8 cellular contexts compared by ENCODE assay signal in the genomic region with DNA sequence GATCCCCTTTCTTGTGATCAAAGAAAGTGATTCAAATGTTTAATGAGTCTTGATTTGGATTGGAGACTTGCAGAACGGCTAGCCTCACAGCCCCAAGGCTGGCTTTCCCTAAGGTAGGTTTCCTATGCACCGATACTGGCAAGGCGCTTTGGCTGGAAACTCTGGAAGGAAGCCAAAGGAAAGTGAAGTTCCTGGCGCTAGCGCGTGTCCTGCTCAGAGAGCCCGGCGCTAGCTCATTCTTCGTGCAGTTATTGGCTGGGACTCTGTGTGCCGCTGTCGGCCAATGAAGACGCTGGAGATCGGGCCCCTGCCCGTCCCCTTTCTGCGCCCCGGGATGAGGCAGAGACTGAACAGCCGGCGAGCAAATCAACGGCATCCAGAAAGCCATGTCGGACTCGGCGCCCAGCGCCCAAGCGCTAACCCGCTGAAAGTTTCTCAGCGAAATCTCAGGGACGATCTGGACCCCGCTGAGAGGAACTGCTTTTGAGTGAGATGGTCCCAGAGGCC. TPM values are rescaled to one million over a fixed set of nuclear protein-coding genes. Genes with fewer than 3 reads are reported as not detected.
DNase-seq lines count a peak whose midpoint lies in the region; ATAC-seq, FAIRE-seq and TF ChIP-seq lines count a peak whose summit lies in the region.

A gene (plus strand): TSS at position 342 of the 507 bp plus-strand sequence. CDS start 151 bp downstream, at position 493.

- H3K4me3 Mint-ChIP-seq in T-helper 17 cell = peak within 1 kb of the TSS; percentile 91
- H3K4me3 Mint-ChIP-seq in chondrocyte (ENCODE audit: unreplicated experiment) = peak within 1 kb of the TSS; percentile 95

- H3K27ac ChIP-seq in keratinocyte (ENCODE audit: control insufficient read depth, insufficient read depth, low read length) = peak within 1 kb of the TSS; percentile 66
- peak within 1 kb of the TSS; percentile 69 for H3K27ac ChIP-seq in smooth muscle cell (ENCODE audit: low read depth)

- H3F3A ChIP-seq in smooth muscle cell (ENCODE audit: low read depth) = peaks cover 23% of the 10 kb centered on the region

- dilution Hi-C loops in keratinocyte (cut with MboI; ENCODE audit: extremely low pct_ligation_motif_present, low sequenced_read_pairs) = no loop called here

- DNase-seq in activated CD4-positive, CD25-positive, alpha-beta regulatory T cell (lab: John Stamatoyannopoulos, UW) = no peak
- peak; percentile 80 for DNase-seq in NCI-H1105 treated with DMSO at 0.1 percent for 48 hours (lab: John Stamatoyannopoulos, UW)
- no peak for DNase-seq in T-helper 17 cell
- DNase-seq in chondrocyte (ENCODE audit: low spot score) = no peak
- DNase-seq in keratinocyte (ENCODE audit: low read depth, low spot score) = peak; percentile 63
- DNase-seq in smooth muscle cell (lab: John Stamatoyannopoulos, UW; ENCODE audit: unreplicated experiment) = peak; percentile 72

- WGBS in smooth muscle cell (ENCODE audit: low lambda C conversion rate) = 2% methylated on average over 28 of the region's 28 CpGs

- H3K79me2 ChIP-seq in keratinocyte (ENCODE audit: control insufficient read depth, insufficient read depth, low read length) (peaks cover 7% of the 10 kb centered on the region), smooth muscle cell (ENCODE audit: low read depth) (peaks cover 41% of the 10 kb centered on the region)

- H3K27me3 ChIP-seq in keratinocyte (ENCODE audit: control insufficient read depth, extremely low read depth, insufficient read depth, low read length) (peaks cover 5% of the 10 kb centered on the region), smooth muscle cell (ENCODE audit: low read depth) (no peaks in the 10 kb centered on the region)

- H3K27ac Mint-ChIP-seq in T-helper 17 cell (no peak within 1 kb of the TSS), chondrocyte (ENCODE audit: unreplicated experiment) (peak within 1 kb of the TSS; percentile 97)

- H2AFZ ChIP-seq in keratinocyte (ENCODE audit: control insufficient read depth, low read length) (peak within 1 kb of the TSS; percentile 95), smooth muscle cell (ENCODE audit: low read depth) (no peak within 1 kb of the TSS)

- H3K4me1 ChIP-seq in keratinocyte (ENCODE audit: control insufficient read depth, extremely low read depth, insufficient read depth, low read length) (peaks cover 19% of the 10 kb centered on the region), smooth muscle cell (ENCODE audit: low read depth) (peaks cover 31% of the 10 kb centered on the region)

- H3K9me3 Mint-ChIP-seq in chondrocyte (ENCODE audit: low read depth) = no peaks in the 10 kb centered on the region

- FAIRE-seq in keratinocyte (lab: Jason Lieb, UNC) = peak; percentile 56

- peak within 1 kb of the TSS; percentile 97 for H3K4me2 ChIP-seq in keratinocyte (ENCODE audit: control insufficient read depth, extremely low read depth, insufficient read depth, low read depth, low read length)
- H3K4me2 ChIP-seq in smooth muscle cell = peak within 1 kb of the TSS; percentile 85

- H3K9ac ChIP-seq in keratinocyte (ENCODE audit: control insufficient read depth, extremely low read depth, insufficient read depth, low read length) = peak within 1 kb of the TSS; percentile 83
- peak within 1 kb of the TSS; percentile 38 for H3K9ac ChIP-seq in smooth muscle cell (ENCODE audit: low read depth)

- peaks cover 0 to 1% of the 10 kb centered on the region in 2 experiments for H3K36me3 ChIP-seq in keratinocyte (ENCODE audit: control insufficient read depth in 2 of 2, extremely low read depth in 1 of 2, insufficient read depth in 2 of 2, low read length in 2 of 2)
- no peaks in the 10 kb centered on the region for H3K36me3 ChIP-seq in smooth muscle cell (ENCODE audit: low read depth)

- H3K9me3 ChIP-seq in T-helper 17 cell (ENCODE audit: control insufficient read depth, low read length, poor library complexity, severe bottlenecking) = no peaks in the 10 kb centered on the region
- no peaks in the 10 kb centered on the region for H3K9me3 ChIP-seq in keratinocyte (ENCODE audit: control insufficient read depth, low read depth, low read length)
- H3K9me3 ChIP-seq in smooth muscle cell (replicated peaks; ENCODE audit: low read depth) = no peaks in the 10 kb centered on the region

- H4K20me1 ChIP-seq in keratinocyte (ENCODE audit: control insufficient read depth, extremely low read depth, insufficient read depth, low read length) (no peaks in the 10 kb centered on the region), smooth muscle cell (ENCODE audit: low read depth) (peaks cover 46% of the 10 kb centered on the region)

- H3K4me3 ChIP-seq in keratinocyte (ENCODE audit: control insufficient read depth in 2 of 3, extremely low read depth in 1 of 3, insufficient read depth in 2 of 3, low read depth in 1 of 3, low read length in 3 of 3) = peak within 1 kb of the TSS; percentile 49 to 96 (median 94)
- H3K4me3 ChIP-seq in smooth muscle cell = peak within 1 kb of the TSS; percentile 58

- H3K4me1 Mint-ChIP-seq in T-helper 17 cell (peaks cover 15% of the 10 kb centered on the region), chondrocyte (ENCODE audit: low read depth) (peaks cover 58% of the 10 kb centered on the region)

- TF ChIP-seq CTCF in chondrocyte (IDR thresholded peaks at IDR 0.05) (peak; percentile 76), keratinocyte (optimal IDR thresholded peaks at IDR 0.05 in 1 of 3, IDR thresholded peaks at IDR 0.05 in 1 of 3, conservative IDR thresholded peaks at IDR 0.05 in 1 of 3; ENCODE audit: extremely low read depth in 1 of 3, insufficient read depth in 2 of 3, low read length in 3 of 3) (peak in 2 of 3 experiments; percentile 20 to 60), smooth muscle cell (IDR thresholded peaks at IDR 0.05; ENCODE audit: borderline replicate concordance, insufficient read depth, poor library complexity, severe bottlenecking) (peak; percentile 33)

- H3K9me1 ChIP-seq in keratinocyte (ENCODE audit: control insufficient read depth, extremely low read depth, insufficient read depth, low read length) = no peaks in the 10 kb centered on the region

- peaks cover 2% of the 10 kb centered on the region for H3K36me3 Mint-ChIP-seq in T-helper 17 cell (ENCODE audit: low read depth)
- H3K36me3 Mint-ChIP-seq in chondrocyte (ENCODE audit: low read depth) = peaks cover 4% of the 10 kb centered on the region

- H3K27me3 Mint-ChIP-seq in T-helper 17 cell (peaks cover 74% of the 10 kb centered on the region), chondrocyte (ENCODE audit: low read depth) (no peaks in the 10 kb centered on the region)

- ATAC-seq in activated CD4-positive, CD25-positive, alpha-beta regulatory T cell treated with anti-CD3 and anti-CD28 coated beads, Interleukin-2, amount 50 U/mL, for 24 hours = peak; percentile 82 to 87
- ATAC-seq in HG02759 (IDR thresholded peaks at IDR 0.05; ENCODE audit: unreplicated experiment) (peak; percentile 98), T-helper 17 cell (peak; percentile 75)

RNA-seq across cellular contexts. Expression of the gene that starts here (rescaled TPM):
- not detected for total RNA-seq in T-helper 17 cell
- 68.9 to 91.8 TPM (median 90.8 TPM) in 3 replicates for total RNA-seq in chondrocyte
- polyA plus RNA-seq in keratinocyte = 9.8 to 45.1 TPM (median 15.2 TPM) in 3 replicates
- polyA plus RNA-seq in keratinocyte (2011; ENCODE audit: low read depth) = 13.6 TPM
- polyA plus RNA-seq in keratinocyte (2011; cell fraction: cytosol; rRNA removed) = 14.4 TPM in 2 replicates
- 61.1 and 61.9 TPM in 2 replicates for polyA plus RNA-seq in keratinocyte (2011; cell fraction: nucleus; rRNA removed)
- 54.2 and 60.9 TPM in 2 replicates for polyA plus RNA-seq in keratinocyte (2012; ENCODE audit: low replicate concordance)
- 13.3 to 68.5 TPM (median 17.7 TPM) in 3 replicates for polyA minus RNA-seq in keratinocyte
- 22.8 TPM for polyA minus RNA-seq in keratinocyte (2011; cell fraction: cytosol; rRNA and poly(A)+ RNA removed)
- 59.0 and 78.7 TPM in 2 replicates for polyA minus RNA-seq in keratinocyte (2011; cell fraction: nucleus; rRNA and poly(A)+ RNA removed)
- total RNA-seq in smooth muscle cell = 38.2 and 50.3 TPM in 2 replicates
- polyA plus RNA-seq in smooth muscle cell = 98.4 and 111 TPM in 2 replicates

Comparison
In these comparisons a context has a peak if more than half of its experiments do, and no peak if none do; other contexts are left out.
1. RNA of the gene that starts here (total RNA-seq): 68.9 to 91.8 TPM in chondrocyte and 38.2 to 50.3 TPM in smooth muscle cell; not detected in T-helper 17 cell; every median in the first group is over 10 times any median in the second.
2. Peak in ATAC-seq in T-helper 17 cell; RNA of the gene not detected or under 1 TPM.
3. DNase-seq: peak in NCI-H1105 treated with DMSO at 0.1 percent for 48 hours (single experiment), keratinocyte (single experiment) and smooth muscle cell (single experiment); none in activated CD4-positive, CD25-positive, alpha-beta regulatory T cell (0 of 4), T-helper 17 cell (0 of 3) and chondrocyte (single experiment).
4. Peak in every context shown above with its lines, with median percentiles within 50 percentile points of each other: ATAC-seq and CTCF ChIP-seq.